ENCODE assay signal across 24 cellular contexts in genomic region chrX:137278825-137279224, GRCh38.
"Had no signal": no experiment of that assay in that cellular context is flagged by ENCODE, and none has a peak within 500 bp of the region (broad histone marks: within the 10 kb centered on the region; RNA-seq: fewer than 3 reads in every experiment).

No MANE protein-coding gene starts in this region.

- H3K27me3 ChIP-seq: neural progenitor cell, ovary, sigmoid colon, stomach, thyroid gland, upper lobe of left lung, vagina had no signal

- H3K4me3 ChIP-seq: neural progenitor cell, ovary, psoas muscle, right lobe of liver, sigmoid colon, stomach, thoracic aorta, thyroid gland, tibial nerve, upper lobe of left lung, vagina had no signal

- H3K4me2 ChIP-seq: neural progenitor cell had no signal

- DNase-seq: occipital lobe; ovary; posterior cingulate gyrus; psoas muscle; right cardiac atrium; right lobe of liver; sigmoid colon; small intestine; stimulated activated CD4-positive, alpha-beta T cell treated with anti-CD3 and anti-CD28 coated beads, Interleukin-15, amount 100 ng/mL, for 24 hours; stimulated activated CD4-positive, alpha-beta T cell treated with anti-CD3 and anti-CD28 coated beads, Interleukin-2, amount 100 ng/mL, for 24 hours; stimulated activated CD4-positive, alpha-beta T cell treated with anti-CD3 and anti-CD28 coated beads, Interleukin-2, amount 100 ng/mL, for 48 hours; stimulated activated CD4-positive, alpha-beta T cell treated with anti-CD3 and anti-CD28 coated beads, Interleukin-4, amount 100 ng/mL, for 24 hours; stimulated activated naive B cell treated with anti-CD40 and anti-IgM and Interleukin-4, amounts not matched to agents 10 μg/mL and 1 μg/mL and 100 μg/mL, for 72 hours; stimulated activated naive CD4-positive, alpha-beta T cell treated with Interleukin-2 at 50 U/mL for 16 hours; stomach; thyroid gland; trophoblast cell; upper lobe of left lung had no signal

- H3K9ac ChIP-seq: neural progenitor cell, parathyroid adenoma had no signal

- H3K4me1 ChIP-seq: parathyroid adenoma, psoas muscle, right lobe of liver, sigmoid colon, stomach, thyroid gland, tibial nerve, upper lobe of left lung, vagina had no signal

- H3K27ac ChIP-seq: neural progenitor cell, ovary, parathyroid adenoma, psoas muscle, right lobe of liver, sigmoid colon, stomach, thoracic aorta, thyroid gland, tibial nerve, upper lobe of left lung, vagina had no signal

- H3K79me2 ChIP-seq: parathyroid adenoma had no signal

- ATAC-seq: psoas muscle; right cardiac atrium; right lobe of liver; stimulated activated effector memory CD8-positive, alpha-beta T cell treated with anti-CD3 and anti-CD28 coated beads, Interleukin-12 subunit alpha, Interleukin-12 subunit beta, amount 100 ng/mL, for 72 hours; stimulated activated naive B cell treated with anti-CD40 and anti-IgM and Interleukin-4, amounts not matched to agents 10 μg/mL and 1 μg/mL and 100 μg/mL, for 72 hours had no signal

- H3K36me3 ChIP-seq: neural progenitor cell, ovary, right lobe of liver, sigmoid colon, stomach, thoracic aorta, thyroid gland, tibial nerve, upper lobe of left lung, vagina had no signal

- H3K9me3 ChIP-seq: ovary, psoas muscle, right lobe of liver, sigmoid colon, stomach, thoracic aorta, thyroid gland, tibial nerve, upper lobe of left lung, vagina had no signal

- H2AFZ ChIP-seq: neural progenitor cell, parathyroid adenoma had no signal
